Comparison of ENCODE assay signal across 13 cellular contexts in genomic region chr3:42498791-42499477, GRCh38. TPM values are rescaled to one million over a fixed set of nuclear protein-coding genes. Genes with fewer than 3 reads are reported as not detected.
A peak's percentile ranks its signal among the peaks of the same experiment; 100 is the strongest.
DNase-seq lines count a peak whose midpoint lies in the region; ATAC-seq and TF ChIP-seq lines count a peak whose summit lies in the region.
"Had no signal": no experiment of that assay in that cellular context is flagged by ENCODE, and none has a peak within 500 bp of the region (broad histone marks: within the 10 kb centered on the region; RNA-seq: fewer than 3 reads in every experiment).

No MANE protein-coding gene starts in this region.

- no peak overlapping the region for H3K4me3 ChIP-seq in dorsolateral prefrontal cortex
- H3K4me3 ChIP-seq: gastrocnemius medialis had no signal

- no peaks in the 10 kb centered on the region for H3K9me3 Mint-ChIP-seq in activated CD4-positive, alpha-beta T cell treated with anti-CD3 and anti-CD28 coated beads for 36 hours (ENCODE audit: low read depth)
- no peaks in the 10 kb centered on the region for H3K9me3 Mint-ChIP-seq in progenitor cell of endocrine pancreas (ENCODE audit: low read depth)
- H3K9me3 Mint-ChIP-seq: CD8-positive, alpha-beta T cell had no signal

- peaks cover 16% of the 10 kb centered on the region for H3K27me3 Mint-ChIP-seq in activated CD4-positive, alpha-beta T cell treated with anti-CD3 and anti-CD28 coated beads for 36 hours
- peaks cover 71% of the 10 kb centered on the region for H3K27me3 Mint-ChIP-seq in progenitor cell of endocrine pancreas

- ATAC-seq in activated CD4-positive, alpha-beta T cell treated with anti-CD3 and anti-CD28 coated beads for 36 hours = peak; percentile 20
- no peak for ATAC-seq in GM21825 (IDR thresholded peaks at IDR 0.05; ENCODE audit: unreplicated experiment)
- ATAC-seq: CD8-positive, alpha-beta T cell; gastrocnemius medialis had no signal

- intact Hi-C loops in activated CD4-positive, alpha-beta T cell treated with anti-CD3 and anti-CD28 coated beads for 36 hours (cut with DNase I, micrococcal nuclease) = no loop called here
- intact Hi-C loops in dorsolateral prefrontal cortex (cut with DNase I) = no loop called here

- peak overlapping the region in 47 of 59 donors; percentile 7 to 88 (median 67) for H3K27ac ChIP-seq in dorsolateral prefrontal cortex
- H3K27ac ChIP-seq: gastrocnemius medialis had no signal

- H3K27me3 ChIP-seq in dorsolateral prefrontal cortex = peaks cover 0 to 9% (median 0%) of the 10 kb centered on the region in 45 donors

- no peak overlapping the region for H3K27ac Mint-ChIP-seq in activated CD4-positive, alpha-beta T cell treated with anti-CD3 and anti-CD28 coated beads for 36 hours
- no peak overlapping the region for H3K27ac Mint-ChIP-seq in progenitor cell of endocrine pancreas
- H3K27ac Mint-ChIP-seq: CD8-positive, alpha-beta T cell had no signal

- DNase-seq in activated CD4-positive, alpha-beta T cell treated with anti-CD3 and anti-CD28 coated beads for 36 hours = peak; percentile 67
- DNase-seq in activated CD4-positive, alpha-beta T cell treated with anti-CD3 and anti-CD28 coated beads for 1 hour = no peak
- DNase-seq in RPMI7951 (ENCODE audit: low read depth) (peak; percentile 66), dorsolateral prefrontal cortex (peak in 9 of 10 donors; percentile 43 to 91 (median 75)), progenitor cell of endocrine pancreas (ENCODE audit: low spot score, unreplicated experiment) (peak; percentile 4), NCI-H526 treated with DMSO at 0.1 percent for 48 hours (lab: John Stamatoyannopoulos, UW) (no peak), GM20000 (ENCODE audit: low spot score) (no peak)
- DNase-seq: gastrocnemius medialis; NK-92 treated with Interleukin-12 subunit alpha and Interleukin-12 subunit beta, amount 100 ng/mL, for 24 hours; stimulated activated CD4-positive, alpha-beta T cell treated with anti-CD3 and anti-CD28 coated beads, Interleukin-2, amount 100 ng/mL, for 48 hours had no signal

- peaks cover 26% of the 10 kb centered on the region for H3K4me1 Mint-ChIP-seq in activated CD4-positive, alpha-beta T cell treated with anti-CD3 and anti-CD28 coated beads for 36 hours
- H3K4me1 Mint-ChIP-seq in progenitor cell of endocrine pancreas (ENCODE audit: low read depth) = peaks cover 6% of the 10 kb centered on the region

- CTCF ChIA-PET in activated CD4-positive, alpha-beta T cell treated with anti-CD3 and anti-CD28 coated beads for 36 hours (lab: Charles Lee) = interaction anchor here (0.6 to 0.9 kb wide), 2 partner anchors 38 to 43 kb away, joined by 3 read pairs; no protein-coding TSS in a partner anchor

- H3K4me3 Mint-ChIP-seq in activated CD4-positive, alpha-beta T cell treated with anti-CD3 and anti-CD28 coated beads for 36 hours = no peak overlapping the region
- no peak overlapping the region for H3K4me3 Mint-ChIP-seq in progenitor cell of endocrine pancreas (ENCODE audit: low read depth)
- H3K4me3 Mint-ChIP-seq: CD8-positive, alpha-beta T cell had no signal

- H3K36me3 Mint-ChIP-seq in activated CD4-positive, alpha-beta T cell treated with anti-CD3 and anti-CD28 coated beads for 36 hours (ENCODE audit: low read depth) = no peaks in the 10 kb centered on the region
- H3K36me3 Mint-ChIP-seq in progenitor cell of endocrine pancreas (ENCODE audit: insufficient read depth) = no peaks in the 10 kb centered on the region

- TF ChIP-seq CTCF in dorsolateral prefrontal cortex (IDR thresholded peaks at IDR 0.05 in 54 of 56, conservative IDR thresholded peaks at IDR 0.05 in 2 of 56; ENCODE audit: low read depth in 1 of 56, partially characterized antibody in 56 of 56) = no peak
- TF ChIP-seq CTCF in progenitor cell of endocrine pancreas (IDR thresholded peaks at IDR 0.05; ENCODE audit: unreplicated experiment) = no peak
- TF ChIP-seq CTCF in GM20000 (IDR thresholded peaks at IDR 0.05; ENCODE audit: extremely low read depth, missing control alignments) = no peak

- POLR2A ChIA-PET in activated CD4-positive, alpha-beta T cell treated with anti-CD3 and anti-CD28 coated beads for 36 hours (lab: Charles Lee) = no interaction called here

RNA-seq across cellular contexts. Expression of gene VIPR1, which starts 3.5 kb away (rescaled TPM):
- 1 to 10 TPM; 6.6 to 6.7 TPM for total RNA-seq in activated CD4-positive, alpha-beta T cell treated with anti-CD3 and anti-CD28 coated beads for 36 hours
- total RNA-seq in RPMI7951 (2014; rRNA removed; shearing (Covaris generic)) = 186 and 215 TPM in 2 replicates
- total RNA-seq in dorsolateral prefrontal cortex (10 to 100 TPM; 15.9 to 69.4 (median 40.2) TPM), progenitor cell of endocrine pancreas (5.8 and 6.8 TPM in 2 replicates)
- total RNA-seq: A172 had no signal

Comparison
In these comparisons a context has a peak if more than half of its experiments do, and no peak if none do; other contexts are left out.
1. DNase-seq: peak in activated CD4-positive, alpha-beta T cell treated with anti-CD3 and anti-CD28 coated beads for 36 hours (single experiment), RPMI7951 (single experiment), dorsolateral prefrontal cortex (9 of 10) and progenitor cell of endocrine pancreas (single experiment); none in activated CD4-positive, alpha-beta T cell treated with anti-CD3 and anti-CD28 coated beads for 1 hour (single experiment), NCI-H526 treated with DMSO at 0.1 percent for 48 hours (single experiment) and GM20000 (single experiment).